In the genomic region with DNA sequence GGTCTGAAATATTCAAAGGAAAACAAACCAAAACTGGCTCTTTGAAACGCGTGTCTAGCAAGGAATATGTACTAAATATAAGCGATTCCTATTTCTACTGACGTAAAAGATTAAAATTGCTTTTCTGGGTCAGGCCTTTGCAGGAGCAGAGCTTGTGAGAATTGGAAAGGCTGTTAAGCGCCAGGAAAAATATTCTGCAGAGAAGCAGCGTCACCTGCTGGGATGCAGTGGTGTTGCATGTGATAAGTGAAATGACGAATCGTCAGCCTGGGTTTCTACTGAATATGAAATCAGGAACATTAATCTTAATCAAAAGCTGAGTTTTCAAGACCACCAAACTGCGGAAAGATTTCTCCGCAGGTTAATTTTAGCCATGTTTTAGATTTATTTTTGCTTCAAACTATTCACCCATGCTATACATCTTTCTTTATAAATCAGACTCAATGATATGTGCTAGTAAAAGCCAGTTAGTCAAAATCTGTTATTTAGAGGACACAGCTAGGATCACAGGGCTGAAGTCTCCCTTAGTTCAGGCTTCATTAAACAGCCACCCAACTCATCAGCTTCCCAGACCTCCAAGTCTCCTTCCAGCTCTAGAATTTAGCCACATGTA, we compare ENCODE assay signal across 8 cellular contexts.
DNase-seq lines count a peak whose midpoint lies in the region; ATAC-seq lines count a peak whose summit lies in the region.

No MANE protein-coding gene starts in this region.

- no peak overlapping the region for H3K9ac ChIP-seq in GM23248

- H3K9me2 ChIP-seq in GM23248 (ENCODE audit: insufficient read depth), result no peaks in the 10 kb centered on the region

- no peaks in the 10 kb centered on the region for H3K27me3 ChIP-seq in GM23248 (replicated peaks; ENCODE audit: insufficient read depth)

- H3K79me2 ChIP-seq in GM23248 (ENCODE audit: insufficient read depth), result no peaks in the 10 kb centered on the region

- H3K4me2 ChIP-seq in GM23248 (ENCODE audit: unreplicated experiment), result no peak overlapping the region

- in situ Hi-C loops in GM23248 (cut with MboI), result no loop called here

- H3F3A ChIP-seq in GM23248 (ENCODE audit: insufficient read depth), result 0 out of 2 replicates have a peak, but pooled peaks cover 4% of the 10 kb centered on the region

- no peaks in the 10 kb centered on the region for H4K20me1 ChIP-seq in GM23248 (ENCODE audit: insufficient read depth)

- WGBS in GM23248 (ENCODE audit: low coverage in 1 of 2, low lambda C conversion rate in 2 of 2, missing lambda C conversion rate in 2 of 2), 2 experiments, result 49 to 54% methylated on average over 10 of the region's 10 CpGs

- H2AFZ ChIP-seq in GM23248, result peak overlapping the region; percentile 30

- no peak for ATAC-seq in GM21526 (IDR thresholded peaks at IDR 0.05; ENCODE audit: low FRiP score, unreplicated experiment)

- H3K4me3 ChIP-seq in GM23248, result no peak overlapping the region

- H3K27ac ChIP-seq in GM23248, result no peak overlapping the region

- DNase-seq in COLO829 (ENCODE audit: low spot score) (peak; percentile 53), GM23248 (peak; percentile 73), NCI-H1417 (lab: John Stamatoyannopoulos, UW) (peak; percentile 58 to 86 (median 65)), UCSD-AML1 (lab: John Stamatoyannopoulos, UW; ENCODE audit: unreplicated experiment) (peak; percentile 46), cerebellar cortex (ENCODE audit: low spot score) (peak; percentile 65), left kidney (ENCODE audit: low read depth, low spot score) (peak; percentile 81)
- DNase-seq in stimulated activated CD4-positive, alpha-beta T cell treated with anti-CD3 and anti-CD28 coated beads, Interleukin-4, amount 100 ng/mL, for 48 hours (ENCODE audit: low read depth in 2 of 2), result peak; percentile 19 to 23

- no peaks in the 10 kb centered on the region for H3K36me3 ChIP-seq in GM23248 (ENCODE audit: low read depth)

- no peaks in the 10 kb centered on the region for H3K9me3 ChIP-seq in GM23248 (ENCODE audit: low read depth)

- peaks cover 11% of the 10 kb centered on the region for H3K4me1 ChIP-seq in GM23248 (ENCODE audit: insufficient read depth)

Comparison
In these comparisons a context has a peak if more than half of its experiments do, and no peak if none do; other contexts are left out.
1. DNase-seq: peak in every context shown above with its lines; median percentile 81 in left kidney; 73 in GM23248; 65 in NCI-H1417; 65 in cerebellar cortex; 53 in COLO829; 46 in UCSD-AML1; 21 in stimulated activated CD4-positive, alpha-beta T cell treated with anti-CD3 and anti-CD28 coated beads, Interleukin-4, amount 100 ng/mL, for 48 hours.